ENCODE assay signal across 24 cellular contexts in genomic region chr11:120174866-120175265, GRCh38. TPM values are rescaled to one million over a fixed set of nuclear protein-coding genes. Genes with fewer than 3 reads are reported as not detected.
"Had no signal": no experiment of that assay in that cellular context is flagged by ENCODE, and none has a peak within 500 bp of the region (broad histone marks: within the 10 kb centered on the region; RNA-seq: fewer than 3 reads in every experiment).

No MANE protein-coding gene starts in this region.

- ATAC-seq: activated T-cell treated with anti-CD3 and anti-CD28 coated beads, Interleukin-2, amount 50 U/mL, for 4 hours; gastroesophageal sphincter; heart right ventricle; left lung; naive thymus-derived CD4-positive, alpha-beta T cell; T-cell had no signal

- H3K9me3 ChIP-seq: gastroesophageal sphincter, heart right ventricle, left lung, spleen, upper lobe of left lung had no signal

- H3K36me3 ChIP-seq: gastroesophageal sphincter, heart right ventricle, left lung, spleen, upper lobe of left lung had no signal

- H3K4me3 ChIP-seq: gastroesophageal sphincter, heart right ventricle, left lung, spleen, upper lobe of left lung had no signal

- H3K27ac ChIP-seq: epithelial cell of prostate, gastroesophageal sphincter, heart right ventricle, left lung, spleen, upper lobe of left lung had no signal

- DNase-seq: activated CD4-positive, alpha-beta T cell treated with anti-CD3 and anti-CD28 coated beads for 1 hour; activated CD4-positive, alpha-beta T cell treated with anti-CD3 and anti-CD28 coated beads, Interleukin-2, amount 50 U/mL, for 4 hours; activated CD8-positive, alpha-beta memory T cell treated with anti-CD3 and anti-CD28 coated beads, Interleukin-2, amount 50 U/mL, for 48 hours; activated naive CD4-positive, alpha-beta T cell; activated naive CD8-positive, alpha-beta T cell treated with anti-CD3 and anti-CD28 coated beads for 36 hours; activated T-cell treated with anti-CD3 and anti-CD28 coated beads, Interleukin-2, amount 50 U/mL, for 4 hours; cerebellar nuclear complex; cortex of kidney; heart right ventricle; kidney; left lung; naive thymus-derived CD4-positive, alpha-beta T cell; retina; spleen; stimulated activated CD4-positive, alpha-beta T cell treated with anti-CD3 and anti-CD28 coated beads, Interleukin-4, amount 100 ng/mL, for 24 hours; stimulated activated naive CD4-positive, alpha-beta T cell treated with Interleukin-2 at 50 U/mL for 16 hours; upper lobe of left lung had no signal

RNA-seq across cellular contexts. Expression of gene TRIM29, which starts 37.0 kb away (rescaled TPM):
- total RNA-seq: activated CD8-positive, alpha-beta memory T cell treated with anti-CD3 and anti-CD28 coated beads for 36 hours; activated naive CD8-positive, alpha-beta T cell treated with anti-CD3 and anti-CD28 coated beads for 36 hours; activated T-cell treated with anti-CD3 and anti-CD28 coated beads, Interleukin-2, amount 50 U/mL, for 4 hours; activated T-helper 2 cell treated with anti-CD3 and anti-CD28 coated beads, Interferon-gamma antibody, Interleukin-2, Interleukin-4, amounts not matched to agents 10 μg/mL and 5 μg/mL and 100 μg/mL, durations not matched to agents 14 hours and 24 hours and 36 hours; lung microvascular endothelial cell; naive thymus-derived CD4-positive, alpha-beta T cell; progenitor cell of endocrine pancreas; T-cell had no signal
